1 cellular context compared by ENCODE assay signal in genomic region chr6:70667711-70668498, GRCh38.
TF ChIP-seq lines count a peak whose summit lies in the region.

TSS of gene SMAP1 (plus strand) at chr6:70667883. CDS start at chr6:70668024, 141 bp downstream.

TF ChIP-seq in HEK293, 187 proteins besides CTCF, POLR2A, EP300 and RAD21 (continued from another document and continues in another):
- TF ChIP-seq, protein P1, sequence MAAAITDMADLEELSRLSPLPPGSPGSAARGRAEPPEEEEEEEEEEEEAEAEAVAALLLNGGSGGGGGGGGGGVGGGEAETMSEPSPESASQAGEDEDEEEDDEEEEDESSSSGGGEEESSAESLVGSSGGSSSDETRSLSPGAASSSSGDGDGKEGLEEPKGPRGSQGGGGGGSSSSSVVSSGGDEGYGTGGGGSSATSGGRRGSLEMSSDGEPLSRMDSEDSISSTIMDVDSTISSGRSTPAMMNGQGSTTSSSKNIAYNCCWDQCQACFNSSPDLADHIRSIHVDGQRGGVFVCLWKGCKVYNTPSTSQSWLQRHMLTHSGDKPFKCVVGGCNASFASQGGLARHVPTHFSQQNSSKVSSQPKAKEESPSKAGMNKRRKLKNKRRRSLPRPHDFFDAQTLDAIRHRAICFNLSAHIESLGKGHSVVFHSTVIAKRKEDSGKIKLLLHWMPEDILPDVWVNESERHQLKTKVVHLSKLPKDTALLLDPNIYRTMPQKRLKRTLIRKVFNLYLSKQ (tag by site-specific recombination; IDR thresholded peaks at IDR 0.05; ENCODE audit: borderline replicate concordance): no peak
- TF ChIP-seq ZNF510 (tag by site-specific recombination; IDR thresholded peaks at IDR 0.05; ENCODE audit: insufficient replicate concordance): no peak
- no peak; the same call in 1 of the 2 replicates for TF ChIP-seq ZNF394 (tag by site-specific recombination; IDR thresholded peaks at IDR 0.05; ENCODE audit: borderline replicate concordance)
- TF ChIP-seq TCF7L2 (IDR thresholded peaks at IDR 0.05; ENCODE audit: borderline replicate concordance, low read depth, low read length): no peak
- TF ChIP-seq REPIN1 (tag by site-specific recombination; IDR thresholded peaks at IDR 0.05; ENCODE audit: low read depth): no peak
- TF ChIP-seq ZNF530 (tag by site-specific recombination; IDR thresholded peaks at IDR 0.05; ENCODE audit: low read depth): no peak
- no peak for TF ChIP-seq ZNF660 (tag by site-specific recombination; IDR thresholded peaks at IDR 0.05)
- TF ChIP-seq OVOL3 (tag by site-specific recombination; IDR thresholded peaks at IDR 0.05): no peak
- no peak for TF ChIP-seq ZNF621 (tag by site-specific recombination; IDR thresholded peaks at IDR 0.05)
- 0 out of 2 replicates have a peak, but pooled peaks have one; percentile 69 for TF ChIP-seq HOXC10 (CRISPR knock-in tag; IDR thresholded peaks at IDR 0.05)
- TF ChIP-seq PRDM1 (tag by site-specific recombination; IDR thresholded peaks at IDR 0.05): no peak
- TF ChIP-seq ZNF776 (tag by site-specific recombination; IDR thresholded peaks at IDR 0.05; ENCODE audit: borderline replicate concordance): no peak
- TF ChIP-seq SCRT1 (tag by site-specific recombination; IDR thresholded peaks at IDR 0.05; ENCODE audit: borderline replicate concordance): no peak
- TF ChIP-seq, protein P2, sequence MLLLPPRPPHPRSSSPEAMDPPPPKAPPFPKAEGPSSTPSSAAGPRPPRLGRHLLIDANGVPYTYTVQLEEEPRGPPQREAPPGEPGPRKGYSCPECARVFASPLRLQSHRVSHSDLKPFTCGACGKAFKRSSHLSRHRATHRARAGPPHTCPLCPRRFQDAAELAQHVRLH (tag by site-specific recombination; IDR thresholded peaks at IDR 0.05): no peak
- peak; percentile 59; the same call in 1 of the 2 replicates for TF ChIP-seq ZNF223 (tag by site-specific recombination; IDR thresholded peaks at IDR 0.05)
- no peak for TF ChIP-seq ZNF843 (tag by site-specific recombination; IDR thresholded peaks at IDR 0.05)
- TF ChIP-seq, protein P3, sequence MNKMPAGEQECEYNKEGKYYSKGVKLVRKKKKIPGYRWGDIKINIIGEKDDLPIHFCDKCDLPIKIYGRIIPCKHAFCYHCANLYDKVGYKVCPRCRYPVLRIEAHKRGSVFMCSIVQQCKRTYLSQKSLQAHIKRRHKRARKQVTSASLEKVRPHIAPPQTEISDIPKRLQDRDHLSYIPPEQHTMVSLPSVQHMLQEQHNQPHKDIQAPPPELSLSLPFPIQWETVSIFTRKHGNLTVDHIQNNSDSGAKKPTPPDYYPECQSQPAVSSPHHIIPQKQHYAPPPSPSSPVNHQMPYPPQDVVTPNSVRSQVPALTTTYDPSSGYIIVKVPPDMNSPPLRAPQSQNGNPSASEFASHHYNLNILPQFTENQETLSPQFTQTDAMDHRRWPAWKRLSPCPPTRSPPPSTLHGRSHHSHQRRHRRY (tag by site-specific recombination; IDR thresholded peaks at IDR 0.05): no peak
- no peak for TF ChIP-seq ZNF488 (tag by site-specific recombination; IDR thresholded peaks at IDR 0.05)
- TF ChIP-seq ZBTB21 (tag by site-specific recombination; IDR thresholded peaks at IDR 0.05): no peak
- peak; percentile 77; the same call in 1 of the 2 replicates for TF ChIP-seq ZNF777 (tag by site-specific recombination; IDR thresholded peaks at IDR 0.05; ENCODE audit: borderline replicate concordance)
- no peak for TF ChIP-seq ZNF19 (tag by site-specific recombination; IDR thresholded peaks at IDR 0.05; ENCODE audit: low read depth)
- TF ChIP-seq PATZ1 (tag by site-specific recombination; IDR thresholded peaks at IDR 0.05): peak; percentile 80
- TF ChIP-seq ZBTB8A (tag by site-specific recombination; IDR thresholded peaks at IDR 0.05): no peak; the same call in 1 of the 2 replicates
- TF ChIP-seq ZNF16 (tag by site-specific recombination; IDR thresholded peaks at IDR 0.05; ENCODE audit: low read depth): no peak
- TF ChIP-seq ZNF544 (tag by site-specific recombination; IDR thresholded peaks at IDR 0.05): no peak
- no peak for TF ChIP-seq ZNF211 (tag by site-specific recombination; IDR thresholded peaks at IDR 0.05; ENCODE audit: low read depth)
- 0 out of 2 replicates have a peak, but pooled peaks have one; percentile 23 for TF ChIP-seq SP7 (tag by site-specific recombination; IDR thresholded peaks at IDR 0.05)
- 0 out of 2 replicates have a peak, but pooled peaks have one; percentile 22 for TF ChIP-seq MYNN (tag by site-specific recombination; IDR thresholded peaks at IDR 0.05; ENCODE audit: borderline replicate concordance)
- TF ChIP-seq, protein P4, sequence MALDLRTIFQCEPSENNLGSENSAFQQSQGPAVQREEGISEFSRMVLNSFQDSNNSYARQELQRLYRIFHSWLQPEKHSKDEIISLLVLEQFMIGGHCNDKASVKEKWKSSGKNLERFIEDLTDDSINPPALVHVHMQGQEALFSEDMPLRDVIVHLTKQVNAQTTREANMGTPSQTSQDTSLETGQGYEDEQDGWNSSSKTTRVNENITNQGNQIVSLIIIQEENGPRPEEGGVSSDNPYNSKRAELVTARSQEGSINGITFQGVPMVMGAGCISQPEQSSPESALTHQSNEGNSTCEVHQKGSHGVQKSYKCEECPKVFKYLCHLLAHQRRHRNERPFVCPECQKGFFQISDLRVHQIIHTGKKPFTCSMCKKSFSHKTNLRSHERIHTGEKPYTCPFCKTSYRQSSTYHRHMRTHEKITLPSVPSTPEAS (tag by site-specific recombination; IDR thresholded peaks at IDR 0.05): no peak
- TF ChIP-seq ZNF239 (tag by site-specific recombination; IDR thresholded peaks at IDR 0.05): no peak
- TF ChIP-seq MEIS1 (CRISPR knock-in tag; IDR thresholded peaks at IDR 0.05; ENCODE audit: borderline replicate concordance): 0 out of 2 replicates have a peak, but pooled peaks have one; percentile 35
- TF ChIP-seq WT1 (tag by site-specific recombination; IDR thresholded peaks at IDR 0.05): no peak
- no peak for TF ChIP-seq ZNF596 (tag by site-specific recombination; IDR thresholded peaks at IDR 0.05)
- no peak for TF ChIP-seq ZNF558 (tag by site-specific recombination; IDR thresholded peaks at IDR 0.05)
- TF ChIP-seq PRDM2 (tag by site-specific recombination; IDR thresholded peaks at IDR 0.05; ENCODE audit: borderline replicate concordance): no peak
- TF ChIP-seq, protein P5, sequence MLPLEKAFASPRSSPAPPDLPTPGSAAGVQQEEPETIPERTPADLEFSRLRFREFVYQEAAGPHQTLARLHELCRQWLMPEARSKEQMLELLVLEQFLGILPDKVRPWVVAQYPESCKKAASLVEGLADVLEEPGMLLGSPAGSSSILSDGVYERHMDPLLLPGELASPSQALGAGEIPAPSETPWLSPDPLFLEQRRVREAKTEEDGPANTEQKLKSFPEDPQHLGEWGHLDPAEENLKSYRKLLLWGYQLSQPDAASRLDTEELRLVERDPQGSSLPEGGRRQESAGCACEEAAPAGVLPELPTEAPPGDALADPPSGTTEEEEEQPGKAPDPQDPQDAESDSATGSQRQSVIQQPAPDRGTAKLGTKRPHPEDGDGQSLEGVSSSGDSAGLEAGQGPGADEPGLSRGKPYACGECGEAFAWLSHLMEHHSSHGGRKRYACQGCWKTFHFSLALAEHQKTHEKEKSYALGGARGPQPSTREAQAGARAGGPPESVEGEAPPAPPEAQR (tag by site-specific recombination; IDR thresholded peaks at IDR 0.05): no peak
- TF ChIP-seq ZNF2 (tag by site-specific recombination; IDR thresholded peaks at IDR 0.05): 0 out of 2 replicates have a peak, but pooled peaks have one; percentile 12
- TF ChIP-seq ZNF138 (tag by site-specific recombination; IDR thresholded peaks at IDR 0.05; ENCODE audit: borderline replicate concordance): no peak
- TF ChIP-seq RBAK (tag by site-specific recombination; IDR thresholded peaks at IDR 0.05): no peak
- no peak for TF ChIP-seq ZNF830 (tag by site-specific recombination; IDR thresholded peaks at IDR 0.05; ENCODE audit: low read depth)
- TF ChIP-seq ZBTB17 (tag by site-specific recombination; IDR thresholded peaks at IDR 0.05): no peak; the same call in none of the 2 replicates
- TF ChIP-seq ZNF202 (tag by site-specific recombination; IDR thresholded peaks at IDR 0.05; ENCODE audit: borderline replicate concordance): no peak
- TF ChIP-seq, protein P6, sequence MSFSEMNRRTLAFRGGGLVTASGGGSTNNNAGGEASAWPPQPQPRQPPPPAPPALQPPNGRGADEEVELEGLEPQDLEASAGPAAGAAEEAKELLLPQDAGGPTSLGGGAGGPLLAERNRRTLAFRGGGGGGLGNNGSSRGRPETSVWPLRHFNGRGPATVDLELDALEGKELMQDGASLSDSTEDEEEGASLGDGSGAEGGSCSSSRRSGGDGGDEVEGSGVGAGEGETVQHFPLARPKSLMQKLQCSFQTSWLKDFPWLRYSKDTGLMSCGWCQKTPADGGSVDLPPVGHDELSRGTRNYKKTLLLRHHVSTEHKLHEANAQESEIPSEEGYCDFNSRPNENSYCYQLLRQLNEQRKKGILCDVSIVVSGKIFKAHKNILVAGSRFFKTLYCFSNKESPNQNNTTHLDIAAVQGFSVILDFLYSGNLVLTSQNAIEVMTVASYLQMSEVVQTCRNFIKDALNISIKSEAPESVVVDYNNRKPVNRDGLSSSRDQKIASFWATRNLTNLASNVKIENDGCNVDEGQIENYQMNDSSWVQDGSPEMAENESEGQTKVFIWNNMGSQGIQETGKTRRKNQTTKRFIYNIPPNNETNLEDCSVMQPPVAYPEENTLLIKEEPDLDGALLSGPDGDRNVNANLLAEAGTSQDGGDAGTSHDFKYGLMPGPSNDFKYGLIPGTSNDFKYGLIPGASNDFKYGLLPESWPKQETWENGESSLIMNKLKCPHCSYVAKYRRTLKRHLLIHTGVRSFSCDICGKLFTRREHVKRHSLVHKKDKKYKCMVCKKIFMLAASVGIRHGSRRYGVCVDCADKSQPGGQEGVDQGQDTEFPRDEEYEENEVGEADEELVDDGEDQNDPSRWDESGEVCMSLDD (tag by site-specific recombination; IDR thresholded peaks at IDR 0.05): no peak
- no peak for TF ChIP-seq ZNF274 (IDR thresholded peaks at IDR 0.05; ENCODE audit: low read length)
- TF ChIP-seq ZNF274 (tag by site-specific recombination; IDR thresholded peaks at IDR 0.05; ENCODE audit: borderline replicate concordance): no peak
- TF ChIP-seq OSR2 (tag by site-specific recombination; IDR thresholded peaks at IDR 0.05): peak; percentile 96
- TF ChIP-seq ZNF175 (tag by site-specific recombination; IDR thresholded peaks at IDR 0.05): no peak
- TF ChIP-seq ZNF610 (tag by site-specific recombination; IDR thresholded peaks at IDR 0.05; ENCODE audit: borderline replicate concordance): no peak
- no peak for TF ChIP-seq GFI1B (tag by site-specific recombination; IDR thresholded peaks at IDR 0.05)
- peak; percentile 81; the same call in 1 of the 2 replicates for TF ChIP-seq ZNF561 (tag by site-specific recombination; IDR thresholded peaks at IDR 0.05; ENCODE audit: borderline replicate concordance)
- no peak for TF ChIP-seq ZNF837 (tag by site-specific recombination; IDR thresholded peaks at IDR 0.05)
- no peak for TF ChIP-seq ZNF501 (tag by site-specific recombination; IDR thresholded peaks at IDR 0.05)
